Comparison of ENCODE assay signal across 8 cellular contexts in genomic region chr16:29276446-29276845, GRCh38.
DNase-seq lines count a peak whose midpoint lies in the region; ATAC-seq and TF ChIP-seq lines count a peak whose summit lies in the region.
"Not testable (repeated sequence)": the region's sequence is repeated elsewhere in the genome, so short reads cannot be mapped to it uniquely, and the experiment has no call there.

No MANE protein-coding gene starts in this region.

- H4K8ac ChIP-seq in mesenchymal stem cell (ENCODE audit: low read length) = not testable (repeated sequence)

- not testable (repeated sequence) for H2BK120ac ChIP-seq in mesenchymal stem cell (ENCODE audit: low read depth, low read length)

- H3K27ac Mint-ChIP-seq in central memory CD8-positive, alpha-beta T cell (ENCODE audit: low read depth) = peak overlapping the region; percentile 13

- not testable (repeated sequence) for H3K9me3 Mint-ChIP-seq in central memory CD8-positive, alpha-beta T cell

- H3K4me3 ChIP-seq in AG10803 (ENCODE audit: low read length); adipocyte (ENCODE audit: low read length); fibroblast of lung (replicated peaks in 1 of 4; ENCODE audit: control extremely low read depth in 1 of 4, insufficient read depth in 1 of 4, low read depth in 3 of 4, low read length in 4 of 4); mesenchymal stem cell (ENCODE audit: insufficient read depth in 1 of 2, low read depth in 1 of 2, low read length in 2 of 2); spleen: not testable (repeated sequence)

- not testable (repeated sequence) for H3K36me3 Mint-ChIP-seq in central memory CD8-positive, alpha-beta T cell (ENCODE audit: insufficient read depth)

- H3K18ac ChIP-seq in mesenchymal stem cell (ENCODE audit: low read depth in 1 of 2, low read length in 2 of 2) = not testable (repeated sequence)

- H3K27me3 ChIP-seq in adipocyte (replicated peaks; ENCODE audit: control insufficient read depth, insufficient read depth, low read length); fibroblast of lung (ENCODE audit: control insufficient read depth, insufficient read depth, low read length); mesenchymal stem cell (ENCODE audit: control insufficient read depth in 1 of 2, insufficient read depth in 1 of 2, low read length in 2 of 2); spleen (replicated peaks in 1 of 7): not testable (repeated sequence)

- H2BK12ac ChIP-seq in mesenchymal stem cell (ENCODE audit: low read length in 2 of 2) = not testable (repeated sequence)

- not testable (repeated sequence) for H3K4me3 Mint-ChIP-seq in central memory CD8-positive, alpha-beta T cell

- H3K27ac ChIP-seq in fibroblast of lung (ENCODE audit: insufficient read depth, low read length); mesenchymal stem cell (ENCODE audit: low read length, poor library complexity, severe bottlenecking); spleen: not testable (repeated sequence)

- not testable (repeated sequence) for H3K27me3 Mint-ChIP-seq in central memory CD8-positive, alpha-beta T cell

- H3K4me2 ChIP-seq in fibroblast of lung (ENCODE audit: extremely low read depth, insufficient read depth, low read length); mesenchymal stem cell (ENCODE audit: low read length, poor library complexity, severe bottlenecking): not testable (repeated sequence)

- H3K36me3 ChIP-seq in adipocyte (ENCODE audit: control insufficient read depth, insufficient read depth, low read length, severe bottlenecking); fibroblast of lung (ENCODE audit: control insufficient read depth, insufficient read depth, low read length); mesenchymal stem cell (ENCODE audit: control insufficient read depth in 1 of 2, insufficient read depth in 2 of 2, low read depth in 1 of 2, low read length in 2 of 2); spleen: not testable (repeated sequence)

- WGBS in mesenchymal stem cell = no CpG with 5 or more reads among the region's 5 CpGs
- 75 to 93% (median 87%) methylated on average over 5 of the region's 5 CpGs for WGBS in spleen, 5 donors

- intact Hi-C loops in spleen (cut with DNase I; ENCODE audit: low total_unique reads) = not testable (repeated sequence)

- not testable (repeated sequence) for H3K14ac ChIP-seq in mesenchymal stem cell (ENCODE audit: low read length in 2 of 2)

- H4K91ac ChIP-seq in mesenchymal stem cell (ENCODE audit: low read length) = not testable (repeated sequence)

- not testable (repeated sequence) for H2AFZ ChIP-seq in fibroblast of lung (ENCODE audit: low read length); mesenchymal stem cell (ENCODE audit: low read depth, low read length)

- not testable (repeated sequence) for H3K4ac ChIP-seq in mesenchymal stem cell (ENCODE audit: low read depth in 1 of 2, low read length in 2 of 2)

- H3K9ac ChIP-seq in adipocyte (ENCODE audit: low read length); fibroblast of lung (ENCODE audit: insufficient read depth, low read length); mesenchymal stem cell (ENCODE audit: low read length): not testable (repeated sequence)

- not testable (repeated sequence) for H3K23ac ChIP-seq in mesenchymal stem cell (ENCODE audit: low read length in 2 of 2)

- not testable (repeated sequence) for TF ChIP-seq POLR2A in spleen (IDR thresholded peaks at IDR 0.05)

- H2AK5ac ChIP-seq in mesenchymal stem cell (ENCODE audit: low read length, severe bottlenecking) = not testable (repeated sequence)

- H3K79me2 ChIP-seq in fibroblast of lung (ENCODE audit: control insufficient read depth, insufficient read depth, low read length) = not testable (repeated sequence)

- not testable (repeated sequence) for H3K4me1 ChIP-seq in adipocyte (ENCODE audit: control insufficient read depth, insufficient read depth, low read length); mesenchymal stem cell (ENCODE audit: control insufficient read depth, insufficient read depth, low read depth, low read length); spleen
- H3K4me1 ChIP-seq in fibroblast of lung (ENCODE audit: control insufficient read depth, extremely low read depth, insufficient read depth, low read length) = peaks cover 11% of the 10 kb centered on the region

- not testable (repeated sequence) for H3K9me3 ChIP-seq in adipocyte (ENCODE audit: control insufficient read depth, low read length); fibroblast of lung (ENCODE audit: control insufficient read depth, insufficient read depth, low read depth, low read length); mesenchymal stem cell (ENCODE audit: control insufficient read depth, low read length); spleen

- TF ChIP-seq CTCF in AG10803 (conservative IDR thresholded peaks at IDR 0.05; ENCODE audit: low read length); fibroblast of lung (conservative IDR thresholded peaks at IDR 0.05 in 1 of 2, IDR thresholded peaks at IDR 0.05 in 1 of 2; ENCODE audit: low read depth in 1 of 2, low read length in 2 of 2); spleen (IDR thresholded peaks at IDR 0.05 in 8 of 11, conservative IDR thresholded peaks at IDR 0.05 in 3 of 11): not testable (repeated sequence)

- not testable (repeated sequence) for H3K4me1 Mint-ChIP-seq in central memory CD8-positive, alpha-beta T cell

- not testable (repeated sequence) for H4K20me1 ChIP-seq in fibroblast of lung (ENCODE audit: control insufficient read depth, extremely low read depth, insufficient read depth, low read length)

- ATAC-seq in central memory CD8-positive, alpha-beta T cell (replicated peaks; ENCODE audit: extremely low read depth, poor library complexity, severe bottlenecking) = not testable (repeated sequence)

- not testable (repeated sequence) for H2BK5ac ChIP-seq in mesenchymal stem cell (ENCODE audit: low read depth, low read length, poor library complexity, severe bottlenecking)

- peak; percentile 44 for DNase-seq in AG10803 (ENCODE audit: low read depth)
- peak; percentile 44 for DNase-seq in HCEC 1CT
- DNase-seq in RPMI7951 (ENCODE audit: low read depth) = peak; percentile 13
- DNase-seq in adipocyte (ENCODE audit: low read depth) = peak; percentile 38
- not testable (repeated sequence) for DNase-seq in central memory CD8-positive, alpha-beta T cell (ENCODE audit: low spot score in 2 of 2)
- DNase-seq in fibroblast of lung (ENCODE audit: low read depth in 2 of 2) = peak; percentile 64 to 78
- DNase-seq in mesenchymal stem cell = peak; percentile 71
- DNase-seq in spleen = peak; percentile 1

- H3K79me1 ChIP-seq in mesenchymal stem cell (replicated peaks; ENCODE audit: low read length, poor library complexity, severe bottlenecking) = not testable (repeated sequence)

- not testable (repeated sequence) for H2BK15ac ChIP-seq in mesenchymal stem cell (ENCODE audit: low read depth, poor library complexity, severe bottlenecking)
